ENCODE assay signal across 9 cellular contexts in the genomic region with DNA sequence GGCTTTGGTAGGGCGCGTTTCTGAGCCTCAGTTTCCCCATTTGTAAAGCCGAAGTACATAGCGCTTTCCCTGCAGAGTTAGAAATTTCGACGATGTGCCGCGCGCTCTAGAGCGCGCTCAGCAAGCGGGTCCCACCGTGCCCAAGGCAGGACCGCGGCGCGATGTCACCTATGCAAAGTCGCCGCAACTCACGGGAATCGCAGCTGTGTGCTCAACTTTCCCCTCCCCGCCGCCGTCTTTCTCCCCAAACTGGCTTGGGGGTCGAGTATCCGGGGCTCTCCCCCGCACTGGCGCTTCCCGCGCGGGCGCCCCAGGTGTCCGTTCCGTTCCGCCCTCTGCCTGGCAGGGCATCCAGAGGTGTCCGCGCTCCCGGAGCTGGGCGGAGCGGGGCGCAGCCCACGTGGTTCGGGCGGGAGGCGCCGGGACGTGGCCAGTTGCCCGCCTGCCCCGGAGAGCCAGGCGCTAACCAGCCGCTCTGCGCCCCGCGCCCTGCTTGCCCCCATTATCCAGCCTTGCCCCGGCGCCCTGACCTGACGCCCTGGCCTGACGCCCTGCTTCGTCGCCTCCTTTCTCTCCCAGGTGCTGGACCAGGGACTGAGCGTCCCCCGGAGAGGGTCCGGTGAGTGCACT. TPM values are rescaled to one million over a fixed set of nuclear protein-coding genes. Genes with fewer than 3 reads are reported as not detected.
DNase-seq lines count a peak whose midpoint lies in the region; ATAC-seq, FAIRE-seq and TF ChIP-seq lines count a peak whose summit lies in the region.
"Had no signal": no experiment of that assay in that cellular context is flagged by ENCODE, and none has a peak within 500 bp of the region (broad histone marks: within the 10 kb centered on the region; RNA-seq: fewer than 3 reads in every experiment).

A gene with protein sequence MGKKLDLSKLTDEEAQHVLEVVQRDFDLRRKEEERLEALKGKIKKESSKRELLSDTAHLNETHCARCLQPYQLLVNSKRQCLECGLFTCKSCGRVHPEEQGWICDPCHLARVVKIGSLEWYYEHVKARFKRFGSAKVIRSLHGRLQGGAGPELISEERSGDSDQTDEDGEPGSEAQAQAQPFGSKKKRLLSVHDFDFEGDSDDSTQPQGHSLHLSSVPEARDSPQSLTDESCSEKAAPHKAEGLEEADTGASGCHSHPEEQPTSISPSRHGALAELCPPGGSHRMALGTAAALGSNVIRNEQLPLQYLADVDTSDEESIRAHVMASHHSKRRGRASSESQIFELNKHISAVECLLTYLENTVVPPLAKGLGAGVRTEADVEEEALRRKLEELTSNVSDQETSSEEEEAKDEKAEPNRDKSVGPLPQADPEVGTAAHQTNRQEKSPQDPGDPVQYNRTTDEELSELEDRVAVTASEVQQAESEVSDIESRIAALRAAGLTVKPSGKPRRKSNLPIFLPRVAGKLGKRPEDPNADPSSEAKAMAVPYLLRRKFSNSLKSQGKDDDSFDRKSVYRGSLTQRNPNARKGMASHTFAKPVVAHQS (plus strand): TSS at position 433 of the 630 bp plus-strand sequence. CDS start 6,176 bp downstream, outside the sequence.

- H3K4me3 ChIP-seq in kidney (ENCODE audit: low read length in 2 of 2) (peak within 1 kb of the TSS; percentile 39 to 54), subcutaneous abdominal adipose tissue (ENCODE audit: low read depth in 1 of 5, low read length in 5 of 5) (peak within 1 kb of the TSS; percentile 36 to 62 (median 51))

- H3K27me3 ChIP-seq in subcutaneous abdominal adipose tissue (ENCODE audit: control insufficient read depth in 5 of 5, insufficient read depth in 4 of 5, low read length in 5 of 5): peaks cover 17 to 35% (median 24%) of the 10 kb centered on the region in 5 donors

- H3K36me3 ChIP-seq in kidney (ENCODE audit: control insufficient read depth in 1 of 2, insufficient read depth in 2 of 2, low read length in 2 of 2): no peaks in the 10 kb centered on the region
- no peaks in the 10 kb centered on the region for H3K36me3 ChIP-seq in subcutaneous abdominal adipose tissue (ENCODE audit: control insufficient read depth in 5 of 5, insufficient read depth in 5 of 5, low read length in 5 of 5)

- no TSS peak for BruUV-seq in MCF 10A (replicated peaks; lab: Mats Ljungman, UMichigan)

- peak; percentile 69 for DNase-seq in HK-2 (ENCODE audit: unreplicated experiment)
- DNase-seq in MCF 10A (ENCODE audit: unreplicated experiment): peak; percentile 51
- peak; percentile 85 for DNase-seq in kidney
- DNase-seq in foreskin melanocyte: no peak
- DNase-seq: activated CD4-positive, alpha-beta T cell treated with anti-CD3 and anti-CD28 coated beads, Interleukin-2, amount 10 ng/mL, durations not matched to agents 24 days and 14 days had no signal

- H3K9me3 ChIP-seq in kidney (ENCODE audit: control insufficient read depth in 1 of 2, low read length in 2 of 2) (peaks cover 0 to 10% of the 10 kb centered on the region in 2 donors), subcutaneous abdominal adipose tissue (ENCODE audit: control insufficient read depth in 5 of 5, low read length in 5 of 5) (peaks cover 8 to 13% (median 13%) of the 10 kb centered on the region in 5 donors)

- ATAC-seq in GM21528 (IDR thresholded peaks at IDR 0.05; ENCODE audit: low FRiP score, unreplicated experiment): no peak
- no peak for ATAC-seq in HG02970 (IDR thresholded peaks at IDR 0.05; ENCODE audit: low FRiP score, unreplicated experiment)
- no peak for ATAC-seq in HG02571 (IDR thresholded peaks at IDR 0.05; ENCODE audit: unreplicated experiment)

- no peak within 1 kb of the TSS for H3K9ac ChIP-seq in kidney (ENCODE audit: low read length in 2 of 2)
- H3K9ac ChIP-seq in subcutaneous abdominal adipose tissue (ENCODE audit: low read length in 5 of 5): no peak within 1 kb of the TSS

- peak within 1 kb of the TSS; percentile 90 for H3K27ac Mint-ChIP-seq in MCF 10A (ENCODE audit: low read depth, unreplicated experiment)
- H3K27ac Mint-ChIP-seq: activated CD4-positive, alpha-beta T cell treated with anti-CD3 and anti-CD28 coated beads, Interleukin-2, amount 10 ng/mL, durations not matched to agents 24 days and 14 days had no signal

- CTCF ChIA-PET in MCF 10A (lab: Yijun Ruan, JAX): interaction anchor here (0.5 to 2.2 kb wide), 4 partner anchors 15 to 194 kb away, joined by 3 to 6 read pairs (median 4); a partner anchor contains a TSS

- TF ChIP-seq CTCF in MCF 10A (IDR thresholded peaks at IDR 0.05; ENCODE audit: unreplicated experiment): no peak
- no peak for TF ChIP-seq CTCF in kidney (IDR thresholded peaks at IDR 0.05; ENCODE audit: borderline replicate concordance, extremely low read depth, insufficient read depth)

- H3K4me1 ChIP-seq in kidney (ENCODE audit: control insufficient read depth in 1 of 2, insufficient read depth in 1 of 2, low read depth in 1 of 2, low read length in 2 of 2) (peaks cover 3 to 7% of the 10 kb centered on the region in 2 donors), subcutaneous abdominal adipose tissue (ENCODE audit: control insufficient read depth in 5 of 5, insufficient read depth in 5 of 5, low read length in 5 of 5) (peaks cover 8 to 34% (median 30%) of the 10 kb centered on the region in 5 donors)

- H3K27ac ChIP-seq in kidney (ENCODE audit: low read depth in 2 of 2, low read length in 2 of 2): no peak within 1 kb of the TSS
- no peak within 1 kb of the TSS for H3K27ac ChIP-seq in subcutaneous abdominal adipose tissue (ENCODE audit: low read depth, low read length)

- no peaks in the 10 kb centered on the region for H3K27me3 Mint-ChIP-seq in MCF 10A (ENCODE audit: insufficient read depth, unreplicated experiment)

- H3K4me3 Mint-ChIP-seq in MCF 10A (ENCODE audit: unreplicated experiment): peak within 1 kb of the TSS; percentile 75
- H3K4me3 Mint-ChIP-seq: activated CD4-positive, alpha-beta T cell treated with anti-CD3 and anti-CD28 coated beads, Interleukin-2, amount 10 ng/mL, durations not matched to agents 24 days and 14 days had no signal

- intact Hi-C loops in MCF 10A (cut with micrococcal nuclease): no loop called here
- intact Hi-C loops in kidney (cut with DNase I): no loop called here

- H3K4me1 Mint-ChIP-seq in MCF 10A (ENCODE audit: insufficient read depth, unreplicated experiment): peaks cover 32% of the 10 kb centered on the region
- H3K4me1 Mint-ChIP-seq: activated CD4-positive, alpha-beta T cell treated with anti-CD3 and anti-CD28 coated beads, Interleukin-2, amount 10 ng/mL, durations not matched to agents 24 days and 14 days had no signal

- no peaks in the 10 kb centered on the region for H3K36me3 Mint-ChIP-seq in MCF 10A (ENCODE audit: insufficient read depth, unreplicated experiment)

- POLR2A ChIA-PET in MCF 10A (lab: Yijun Ruan, JAX): interaction anchor here (0.7 to 0.9 kb wide), 2 partner anchors 229 to 1578 kb away, joined by 3 to 4 read pairs; no protein-coding TSS in a partner anchor

- no peaks in the 10 kb centered on the region for H3K9me3 Mint-ChIP-seq in MCF 10A (ENCODE audit: unreplicated experiment)

- no peak for FAIRE-seq in kidney (lab: Jason Lieb, UNC)

RNA-seq across cellular contexts. Expression of the gene that starts here (rescaled TPM):
- total RNA-seq in MCF 10A (2022) (27.1 and 28.5 TPM in 2 replicates), kidney (9.6 TPM)
- polyA plus RNA-seq in kidney (ENCODE audit: insufficient read depth, low read depth, low replicate concordance): 4.6 TPM
- total RNA-seq: activated CD4-positive, alpha-beta T cell treated with anti-CD3 and anti-CD28 coated beads, Interleukin-2, amount 10 ng/mL, durations not matched to agents 24 days and 14 days had no signal
